ENCODE assay signal across 8 cellular contexts in genomic region chr2:5759949-5760348, GRCh38.
"Had no signal": no experiment of that assay in that cellular context is flagged by ENCODE, and none has a peak within 500 bp of the region (broad histone marks: within the 10 kb centered on the region; RNA-seq: fewer than 3 reads in every experiment).

No MANE protein-coding gene starts in this region.

- H3K9me3 Mint-ChIP-seq: H9 had no signal

- H3K4me3 ChIP-seq: K562 had no signal

- DNase-seq: GOT3, H9, HCEC 1CT, IMR-90, KG1 had no signal

- FAIRE-seq: H54, HTR-8/SVneo, K562 had no signal

- H3K4me3 Mint-ChIP-seq: H9 had no signal

- H3K27ac Mint-ChIP-seq: H9 had no signal
